29 cellular contexts compared by ENCODE assay signal in the genomic region with DNA sequence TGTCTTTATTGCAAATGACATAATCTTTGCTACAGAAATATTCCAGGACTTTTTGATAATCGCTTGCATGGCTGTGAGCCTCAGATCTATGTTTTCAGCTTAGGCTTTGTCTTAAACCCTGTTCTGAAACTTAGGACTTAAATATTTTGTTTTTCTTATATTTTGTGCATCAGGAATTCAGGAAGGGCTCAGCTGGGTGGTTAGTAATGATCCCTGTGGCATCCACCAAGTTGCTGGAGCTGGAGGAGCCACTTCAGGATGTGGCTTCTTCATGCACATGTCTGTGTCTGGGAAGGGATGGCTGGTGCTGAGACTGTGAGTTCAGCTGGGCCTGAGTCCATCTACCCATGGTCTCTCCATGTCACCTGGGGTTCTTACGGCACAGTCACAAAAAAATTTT.
"Had no signal": no experiment of that assay in that cellular context is flagged by ENCODE, and none has a peak within 500 bp of the region (broad histone marks: within the 10 kb centered on the region; RNA-seq: fewer than 3 reads in every experiment).

No MANE protein-coding gene starts in this region.

- ATAC-seq: effector memory CD8-positive, alpha-beta T cell; esophagus mucosa; gastrocnemius medialis; gastroesophageal sphincter; heart left ventricle; heart right ventricle had no signal

- H3K4me3 ChIP-seq: colonic mucosa, coronary artery, dorsolateral prefrontal cortex, esophagus muscularis mucosa, esophagus squamous epithelium, gastrocnemius medialis, gastroesophageal sphincter, heart left ventricle, heart right ventricle had no signal

- DNase-seq: colonic mucosa; cortex of kidney; dermis blood vessel endothelial cell; dorsolateral prefrontal cortex; effector CD4-positive, alpha-beta T cell; effector CD8-positive, alpha-beta T cell; effector memory CD4-positive, alpha-beta T cell; effector memory CD8-positive, alpha-beta T cell; endodermal cell; erythroblast; esophagus squamous epithelium; foreskin fibroblast; foreskin keratinocyte; foreskin melanocyte; gastrocnemius medialis; glutamatergic neuron; head of caudate nucleus; heart left ventricle; heart right ventricle had no signal

- H3K4me1 ChIP-seq: colonic mucosa, esophagus muscularis mucosa, esophagus squamous epithelium, foreskin keratinocyte, gastrocnemius medialis, gastroesophageal sphincter, heart left ventricle had no signal

- H3K27me3 ChIP-seq: colonic mucosa, esophagus muscularis mucosa, gastrocnemius medialis, gastroesophageal sphincter had no signal

- H3K9me3 ChIP-seq: colonic mucosa, esophagus muscularis mucosa, esophagus squamous epithelium, gastrocnemius medialis, gastroesophageal sphincter had no signal

- H3K27ac Mint-ChIP-seq: dendritic cell treated with granulocyte-macrophage colony-stimulating factor and Interleukin-4, amounts not matched to agents 40 ng/mL and 50 ng/mL, for 4 days; effector memory CD8-positive, alpha-beta T cell; endodermal cell had no signal

- H3K27ac ChIP-seq: colonic mucosa, coronary artery, dorsolateral prefrontal cortex, epithelial cell of prostate, esophagus muscularis mucosa, esophagus squamous epithelium, foreskin keratinocyte, gastrocnemius medialis, gastroesophageal sphincter, heart left ventricle, heart right ventricle had no signal

- FAIRE-seq: colon, endometrium, endothelial cell of umbilical vein, frontal cortex had no signal

- H3K9me3 Mint-ChIP-seq: dendritic cell treated with granulocyte-macrophage colony-stimulating factor and Interleukin-4, amounts not matched to agents 40 ng/mL and 50 ng/mL, for 4 days; effector memory CD8-positive, alpha-beta T cell had no signal

- H3K4me1 Mint-ChIP-seq: endodermal cell had no signal

- H3K36me3 ChIP-seq: colonic mucosa, esophagus muscularis mucosa, esophagus squamous epithelium, gastrocnemius medialis, gastroesophageal sphincter, heart left ventricle, heart right ventricle had no signal

- H3K4me3 Mint-ChIP-seq: dendritic cell treated with granulocyte-macrophage colony-stimulating factor and Interleukin-4, amounts not matched to agents 40 ng/mL and 50 ng/mL, for 4 days; effector memory CD8-positive, alpha-beta T cell; endodermal cell had no signal
